Comparison of ENCODE assay signal across 1 cellular context in genomic region chr3:61710920-61711319, GRCh38.
TF ChIP-seq lines count a peak whose summit lies in the region.

No MANE protein-coding gene starts in this region.

TF ChIP-seq in HEK293, 187 proteins besides CTCF, POLR2A, EP300 and RAD21:
- 0 out of 2 replicates have a peak, but pooled peaks have one; percentile 37 for TF ChIP-seq ZNF280D (tag by site-specific recombination; IDR thresholded peaks at IDR 0.05)
- TF ChIP-seq ZNF580 (tag by site-specific recombination; IDR thresholded peaks at IDR 0.05) = peak; percentile 64; the same call in 1 of the 2 replicates
- peak; percentile 97 for TF ChIP-seq ZNF146 (tag by site-specific recombination; IDR thresholded peaks at IDR 0.05)
